In the genomic region with DNA sequence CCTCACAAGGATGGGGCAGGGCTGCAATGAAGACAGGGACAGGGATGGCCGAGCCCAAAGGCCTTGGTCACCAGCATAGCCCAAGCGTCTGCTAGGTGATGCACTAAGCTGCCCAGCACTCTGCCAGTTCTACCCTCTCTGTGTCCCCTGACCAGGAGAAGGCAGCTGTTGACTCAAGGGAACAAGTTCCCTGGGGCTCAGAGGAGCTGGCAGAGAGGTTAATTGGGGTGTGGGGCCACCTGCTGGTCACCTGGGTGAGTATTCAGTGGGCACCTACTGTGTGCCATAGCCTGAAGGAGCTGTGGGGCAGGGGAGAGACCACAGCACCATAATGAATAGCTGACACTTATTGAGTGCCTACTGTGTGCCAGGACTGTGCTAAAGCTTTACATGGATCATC, we compare ENCODE assay signal across 8 cellular contexts. TPM values are rescaled to one million over a fixed set of nuclear protein-coding genes. Genes with fewer than 3 reads are reported as not detected.
A peak's percentile ranks its signal among the peaks of the same experiment; 100 is the strongest.
DNase-seq lines count a peak whose midpoint lies in the region; ATAC-seq and TF ChIP-seq lines count a peak whose summit lies in the region.

No MANE protein-coding gene starts in this region.

- POLR2A ChIA-PET in OCI-LY7 (lab: Charles Lee), result no interaction called here

- no peaks in the 10 kb centered on the region for H3K27me3 Mint-ChIP-seq in activated T-helper 17 cell treated with anti-CD3 and anti-CD28 coated beads, Interleukin-2, amount 50 U/mL, for 72 hours

- 60 to 65% methylated on average over 2 of the region's 2 CpGs for WGBS in heart right ventricle, 2 donors

- no peak overlapping the region for H3K4me2 ChIP-seq in OCI-LY7 (ENCODE audit: low read length)

- no peaks in the 10 kb centered on the region for H3K79me2 ChIP-seq in OCI-LY7 (ENCODE audit: insufficient read depth, low read depth, low read length)

- BruUV-seq in OCI-LY7 (replicated peaks; lab: Mats Ljungman, UMichigan), result no TSS peak

- H4K20me1 ChIP-seq in OCI-LY7 (ENCODE audit: insufficient read depth, low read length), result no peaks in the 10 kb centered on the region

- no peak overlapping the region for H3K4me3 ChIP-seq in OCI-LY7 (ENCODE audit: low read depth, low read length, poor library complexity, severe bottlenecking)
- H3K4me3 ChIP-seq in heart right ventricle, result no peak overlapping the region

- H3K27ac Mint-ChIP-seq in activated T-helper 17 cell treated with anti-CD3 and anti-CD28 coated beads, Interleukin-2, amount 50 U/mL, for 72 hours, result peak overlapping the region; percentile 94

- H3K4me1 ChIP-seq in OCI-LY7 (ENCODE audit: insufficient read depth, low read length, poor library complexity, severe bottlenecking) (no peaks in the 10 kb centered on the region), heart right ventricle (peaks cover 6 to 50% (median 31%) of the 10 kb centered on the region in 9 donors)

- H3K9me2 ChIP-seq in OCI-LY7 (ENCODE audit: insufficient read depth, low read length), result no peaks in the 10 kb centered on the region

- H3K36me3 Mint-ChIP-seq in activated T-helper 17 cell treated with anti-CD3 and anti-CD28 coated beads, Interleukin-2, amount 50 U/mL, for 72 hours (ENCODE audit: low read depth), result peaks cover 14% of the 10 kb centered on the region

- CTCF ChIA-PET in OCI-LY7 (lab: Charles Lee; ENCODE audit: unreplicated experiment), result interaction anchor here (0.6 to 1.9 kb wide), 4 partner anchors 21 to 62 kb away, joined by 3 to 21 read pairs (median 4); a partner anchor contains a TSS

- H3K4me1 Mint-ChIP-seq in activated T-helper 17 cell treated with anti-CD3 and anti-CD28 coated beads, Interleukin-2, amount 50 U/mL, for 72 hours, result peaks cover 12% of the 10 kb centered on the region

- DNase-seq in OCI-LY7 (ENCODE audit: low spot score), result peak; percentile 57
- DNase-seq in heart right ventricle, result peak; percentile 37 to 52
- peak; percentile 50 for DNase-seq in stimulated activated CD4-positive, alpha-beta T cell treated with anti-CD3 and anti-CD28 coated beads, Interleukin-4, amount 100 ng/mL, for 4 hours

- no peaks in the 10 kb centered on the region for H3K27me3 ChIP-seq in heart right ventricle

- H3K9me3 ChIP-seq in OCI-LY7 (ENCODE audit: low read length) (no peaks in the 10 kb centered on the region), heart right ventricle (no peaks in the 10 kb centered on the region)

- H3K9me3 Mint-ChIP-seq in activated T-helper 17 cell treated with anti-CD3 and anti-CD28 coated beads, Interleukin-2, amount 50 U/mL, for 72 hours, result no peaks in the 10 kb centered on the region

- peak; percentile 50 for ATAC-seq in activated T-helper 17 cell treated with anti-CD3 and anti-CD28 coated beads, Interleukin-2, amount 50 U/mL, for 72 hours (replicated peaks)
- ATAC-seq in heart right ventricle, result peak in 7 of 8 donors; percentile 7 to 43 (median 26)
- no peak for ATAC-seq in GM19328 (IDR thresholded peaks at IDR 0.05; ENCODE audit: unreplicated experiment)
- ATAC-seq in HG02884 (IDR thresholded peaks at IDR 0.05; ENCODE audit: unreplicated experiment), result no peak
- no peak for ATAC-seq in GM18909 (IDR thresholded peaks at IDR 0.05; ENCODE audit: poor library complexity, unreplicated experiment)

- TF ChIP-seq CTCF in GM12873 (IDR thresholded peaks at IDR 0.05; ENCODE audit: insufficient read depth, low read depth, low read length, missing control alignments), result peak; percentile 67
- peak; percentile 77 for TF ChIP-seq CTCF in OCI-LY7 (conservative IDR thresholded peaks at IDR 0.05; ENCODE audit: low read length)
- TF ChIP-seq CTCF in heart right ventricle (IDR thresholded peaks at IDR 0.05), result peak in 8 of 9 donors; percentile 28 to 64 (median 52)

- H3K36me3 ChIP-seq in OCI-LY7 (ENCODE audit: insufficient read depth, low read length) (no peaks in the 10 kb centered on the region), heart right ventricle (peaks cover 0 to 17% (median 6%) of the 10 kb centered on the region in 9 donors)

- H2AFZ ChIP-seq in OCI-LY7 (ENCODE audit: low read length), result no peak overlapping the region

- H3K27ac ChIP-seq in OCI-LY7 (ENCODE audit: low read depth, low read length, poor library complexity, severe bottlenecking), result no peak overlapping the region
- peak overlapping the region in 6 of 10 donors; percentile 44 to 88 (median 64) for H3K27ac ChIP-seq in heart right ventricle

- H3K4me3 Mint-ChIP-seq in activated T-helper 17 cell treated with anti-CD3 and anti-CD28 coated beads, Interleukin-2, amount 50 U/mL, for 72 hours, result no peak overlapping the region

- intact Hi-C loops in OCI-LY7 (cut with micrococcal nuclease; ENCODE audit: unreplicated experiment) (loop anchor here (1.0 kb wide), 1 partner anchor 36 kb away; no protein-coding TSS in a partner anchor), heart right ventricle (cut with DNase I) (loop anchor here in 3 of 10 donors (1.0 to 5.0 kb wide), 2 partner anchors 33 to 35 kb away; a partner anchor contains a TSS)

RNA-seq across cellular contexts. Expression of a gene that starts 22.0 kb away (rescaled TPM):
- total RNA-seq in OCI-LY7 (2014; rRNA removed; shearing (Covaris generic)), result not detected in 2 replicates
- total RNA-seq in OCI-LY7 (2022), result not detected in 2 replicates
- total RNA-seq in activated T-helper 17 cell treated with anti-CD3 and anti-CD28 coated beads, Interleukin-2, amount 50 U/mL, for 72 hours, result 1 to 10 TPM; 3.8 to 7.8 TPM
- total RNA-seq in heart right ventricle, result 1 to 10 TPM; 4.3 to 6.6 (median 4.7) TPM
- polyA plus RNA-seq in heart right ventricle, result 1 to 10 TPM; 1.2 to 5.0 TPM

RNA-seq across cellular contexts. Expression of a gene that starts 35.8 kb away (rescaled TPM):
- 17.5 and 24.1 TPM in 2 replicates for total RNA-seq in OCI-LY7 (2014; rRNA removed; shearing (Covaris generic))
- total RNA-seq in OCI-LY7 (2022), result 20.3 and 25.2 TPM in 2 replicates
- total RNA-seq in activated T-helper 17 cell treated with anti-CD3 and anti-CD28 coated beads, Interleukin-2, amount 50 U/mL, for 72 hours, result 100 to 1,000 TPM in 1 of 2 donors, 10 to 100 TPM in 1; 99.8 to 131 TPM
- 100 to 1,000 TPM; 278 to 496 (median 334) TPM for total RNA-seq in heart right ventricle
- polyA plus RNA-seq in heart right ventricle, result 100 to 1,000 TPM; 134 to 225 TPM

RNA-seq across cellular contexts. Expression of a gene that starts 41.1 kb away (rescaled TPM):
- total RNA-seq in OCI-LY7 (2014; rRNA removed; shearing (Covaris generic)), result 0.05 TPM in 1 of 2 replicates, not detected in the other
- total RNA-seq in OCI-LY7 (2022) (not detected in 2 replicates), heart right ventricle (100 to 1,000 TPM in 1 of 10 donors, 10 to 100 TPM in 6, 1 to 10 TPM in 3; 5.4 to 131 (median 24.0) TPM)
- 100 to 1,000 TPM; 204 to 327 TPM for total RNA-seq in activated T-helper 17 cell treated with anti-CD3 and anti-CD28 coated beads, Interleukin-2, amount 50 U/mL, for 72 hours
- polyA plus RNA-seq in heart right ventricle, result 10 to 100 TPM in 1 of 2 donors, 1 to 10 TPM in 1; 8.9 to 21.1 TPM

Comparison
In these comparisons a context has a peak if more than half of its experiments do, and no peak if none do; other contexts are left out.
1. ATAC-seq: peak in activated T-helper 17 cell treated with anti-CD3 and anti-CD28 coated beads, Interleukin-2, amount 50 U/mL, for 72 hours (single experiment) and heart right ventricle (7 of 8); none in GM19328 (single experiment), HG02884 (single experiment) and GM18909 (single experiment).
2. RNA of a gene that starts 22.0 kb away (total RNA-seq): 3.8 to 7.8 TPM in activated T-helper 17 cell treated with anti-CD3 and anti-CD28 coated beads, Interleukin-2, amount 50 U/mL, for 72 hours and 4.3 to 6.6 TPM in heart right ventricle; not detected in OCI-LY7; every median in the first group is over 4 times any median in the second.
3. RNA of a gene that starts 41.1 kb away (total RNA-seq): 204 to 327 TPM in activated T-helper 17 cell treated with anti-CD3 and anti-CD28 coated beads, Interleukin-2, amount 50 U/mL, for 72 hours and 5.4 to 131 TPM in heart right ventricle; 0.05 TPM in OCI-LY7; every median in the first group is over 4 times any median in the second.
4. Peak in every context shown above with its lines, with median percentiles within 50 percentile points of each other: CTCF ChIP-seq and DNase-seq.